26 cellular contexts compared by ENCODE assay signal in the genomic region with DNA sequence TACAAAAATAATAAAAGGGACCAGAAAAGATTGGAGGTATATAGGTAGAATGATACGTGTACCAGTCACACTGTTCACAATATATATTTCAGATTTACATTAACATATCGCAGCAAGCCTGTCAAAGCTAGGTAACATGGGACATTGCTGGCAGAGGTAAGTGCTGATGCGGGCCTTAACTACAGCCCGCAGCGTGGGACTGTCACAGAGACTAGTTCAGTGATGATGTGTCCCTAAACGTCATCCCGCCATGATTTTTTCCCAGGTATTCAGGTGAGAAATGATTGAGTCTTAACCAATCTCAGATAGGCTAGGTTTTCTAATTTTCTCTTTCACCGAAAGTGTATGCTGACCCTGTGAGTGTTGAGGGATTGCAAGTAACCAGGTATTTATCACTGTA. TPM values are rescaled to one million over a fixed set of nuclear protein-coding genes. Genes with fewer than 3 reads are reported as not detected.
"Had no signal": no experiment of that assay in that cellular context is flagged by ENCODE, and none has a peak within 500 bp of the region (broad histone marks: within the 10 kb centered on the region; RNA-seq: fewer than 3 reads in every experiment).

No MANE protein-coding gene starts in this region.

- H3K27me3 ChIP-seq: stomach, suprapubic skin, testis, thyroid gland, tibial artery, transverse colon, upper lobe of left lung, upper lobe of right lung, uterus, vagina had no signal

- H3K9me3 ChIP-seq: stomach, suprapubic skin, testis, thoracic aorta, thyroid gland, tibial artery, tibial nerve, transverse colon, upper lobe of left lung, upper lobe of right lung, uterus, vagina had no signal

- FAIRE-seq: urothelium cell line had no signal

- H3K4me3 ChIP-seq: stomach, suprapubic skin, testis, thoracic aorta, thyroid gland, tibial artery, tibial nerve, transverse colon, upper lobe of left lung, upper lobe of right lung, uterus, vagina had no signal

- H3K4me1 ChIP-seq: stomach, suprapubic skin, testis, thyroid gland, tibial artery, tibial nerve, transverse colon, upper lobe of left lung, upper lobe of right lung, uterus, vagina had no signal

- H3K27ac ChIP-seq: stomach, suprapubic skin, testis, thoracic aorta, thyroid gland, tibial artery, tibial nerve, transverse colon, upper lobe of left lung, upper lobe of right lung, uterus, vagina had no signal

- DNase-seq: stimulated activated CD4-positive, alpha-beta T cell treated with anti-CD3 and anti-CD28 coated beads, Interleukin-2, amount 100 ng/mL, for 48 hours; stimulated activated CD4-positive, alpha-beta T cell treated with anti-CD3 and anti-CD28 coated beads, Interleukin-4, amount 100 ng/mL, for 1 hour; stimulated activated CD4-positive, alpha-beta T cell treated with anti-CD3 and anti-CD28 coated beads, Interleukin-4, amount 100 ng/mL, for 24 hours; stimulated activated CD4-positive, alpha-beta T cell treated with anti-CD3 and anti-CD28 coated beads, Interleukin-4, amount 100 ng/mL, for 4 hours; stimulated activated CD8-positive, alpha-beta memory T cell treated with anti-CD3 and anti-CD28 coated beads, Interleukin-4, amount 100 ng/mL, for 48 hours; stimulated activated naive B cell treated with anti-CD40 and anti-IgM and Interleukin-4, amounts not matched to agents 10 μg/mL and 1 μg/mL and 100 μg/mL, for 72 hours; stimulated activated naive CD4-positive, alpha-beta T cell; stimulated activated naive CD4-positive, alpha-beta T cell treated with Interleukin-2 at 50 U/mL for 16 hours; stimulated activated naive CD8-positive, alpha-beta T cell treated with anti-CD3 and anti-CD28 coated beads, Interleukin-15, amount 100 ng/mL, for 72 hours; stimulated activated naive CD8-positive, alpha-beta T cell treated with anti-CD3 and anti-CD28 coated beads, Interleukin-15, Interleukin-2, amounts not matched to agents 100 U/mL and 50 U/mL, for 24 hours; stomach; substantia nigra; testis; thyroid gland; tibial artery; transverse colon; upper lobe of left lung; upper lobe of right lung; uterus had no signal

- H3K36me3 ChIP-seq: stomach, suprapubic skin, thoracic aorta, thyroid gland, tibial artery, tibial nerve, transverse colon, upper lobe of left lung, upper lobe of right lung, uterus, vagina had no signal

RNA-seq across cellular contexts. Expression of a gene that starts 7.8 kb away (rescaled TPM):
- polyA plus RNA-seq: stomach, thymus, urinary bladder had no signal
